In genomic region chr6:134064461-134064860, GRCh38 we compare ENCODE assay signal across 2 cellular contexts.
A peak's percentile ranks its signal among the peaks of the same experiment; 100 is the strongest.
TF ChIP-seq lines count a peak whose summit lies in the region.

No MANE protein-coding gene starts in this region.

TF ChIP-seq in HepG2, 621 proteins besides CTCF, POLR2A, EP300 and RAD21:
- no peak for TF ChIP-seq ZBTB34 (CRISPR knock-in tag; IDR thresholded peaks at IDR 0.05)
- no peak for TF ChIP-seq ZFP62 (CRISPR knock-in tag; IDR thresholded peaks at IDR 0.05)
- TF ChIP-seq ZNF75D (CRISPR knock-in tag; IDR thresholded peaks at IDR 0.05; ENCODE audit: borderline replicate concordance) = no peak
- no peak for TF ChIP-seq MAF1 (CRISPR knock-in tag; IDR thresholded peaks at IDR 0.05; ENCODE audit: borderline replicate concordance)
- no peak for TF ChIP-seq FOSL2 (CRISPR knock-in tag; IDR thresholded peaks at IDR 0.05)
- no peak for TF ChIP-seq ZNF607 (CRISPR knock-in tag; IDR thresholded peaks at IDR 0.05; ENCODE audit: borderline replicate concordance)
- TF ChIP-seq ZNF205 (CRISPR knock-in tag; IDR thresholded peaks at IDR 0.05) = no peak
- TF ChIP-seq SP2 (CRISPR knock-in tag; IDR thresholded peaks at IDR 0.05) = no peak
- TF ChIP-seq ARID3A (IDR thresholded peaks at IDR 0.05; ENCODE audit: low read depth, low read length) = no peak
- no peak for TF ChIP-seq ATM (IDR thresholded peaks at IDR 0.05; ENCODE audit: borderline replicate concordance)
- TF ChIP-seq TBP (CRISPR knock-in tag; IDR thresholded peaks at IDR 0.05) = no peak
- TF ChIP-seq SCMH1 (CRISPR knock-in tag; IDR thresholded peaks at IDR 0.05; ENCODE audit: borderline replicate concordance) = no peak
- no peak for TF ChIP-seq MTF2 (CRISPR knock-in tag; IDR thresholded peaks at IDR 0.05; ENCODE audit: borderline replicate concordance)
- TF ChIP-seq ZNF329 (CRISPR knock-in tag; IDR thresholded peaks at IDR 0.05; ENCODE audit: low read depth) = no peak
- TF ChIP-seq ZNF800 (CRISPR knock-in tag; IDR thresholded peaks at IDR 0.05) = no peak
- TF ChIP-seq MZF1 (CRISPR knock-in tag; IDR thresholded peaks at IDR 0.05; ENCODE audit: borderline replicate concordance) = no peak
- TF ChIP-seq ZNF143 (CRISPR knock-in tag; IDR thresholded peaks at IDR 0.05) = no peak
- no peak for TF ChIP-seq TCF7 (IDR thresholded peaks at IDR 0.05; ENCODE audit: low read depth)
- TF ChIP-seq ZNF547 (CRISPR knock-in tag; IDR thresholded peaks at IDR 0.05) = no peak

TF ChIP-seq in K562, 482 proteins besides CTCF, POLR2A, EP300 and RAD21:
- TF ChIP-seq NCOA2 (IDR thresholded peaks at IDR 0.05; ENCODE audit: partially characterized antibody in 2 of 2) (no peak), MCM2 (IDR thresholded peaks at IDR 0.05; ENCODE audit: low read depth) (no peak), PML (IDR thresholded peaks at IDR 0.05; ENCODE audit: low read length) (0 out of 2 replicates have a peak, but pooled peaks have one; percentile 16), YBX1 (IDR thresholded peaks at IDR 0.05) (no peak), EP400 (IDR thresholded peaks at IDR 0.05) (0 out of 2 replicates have a peak, but pooled peaks have one; percentile 2), FOXM1 (IDR thresholded peaks at IDR 0.05; ENCODE audit: low read depth) (0 out of 2 replicates have a peak, but pooled peaks have one; percentile 4), FOXM1 (CRISPR knock-in tag; IDR thresholded peaks at IDR 0.05; ENCODE audit: low read depth) (no peak), TEAD4 (IDR thresholded peaks at IDR 0.05; ENCODE audit: low read length) (no peak), TEAD4 (CRISPR knock-in tag; IDR thresholded peaks at IDR 0.05; ENCODE audit: borderline replicate concordance) (no peak)
